ENCODE assay signal across 9 cellular contexts in the genomic region with DNA sequence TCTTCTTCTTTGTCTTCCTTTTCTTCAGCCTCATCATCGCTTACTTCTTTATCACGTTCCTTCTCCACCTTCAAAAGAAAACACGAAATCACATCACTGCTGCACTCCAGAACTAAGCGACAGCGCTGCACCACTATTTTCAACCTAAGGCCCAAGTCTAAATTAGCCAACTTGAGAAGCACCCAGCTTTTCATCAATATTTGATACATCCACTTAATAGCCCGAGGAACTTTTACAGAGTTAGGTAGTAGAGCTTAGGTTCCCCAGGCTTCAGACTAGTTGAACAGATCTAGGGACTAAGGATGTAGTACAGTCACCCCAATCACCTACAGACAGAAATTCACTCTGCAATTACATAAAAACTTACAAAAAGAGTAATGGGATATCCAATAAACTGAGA. TPM values are rescaled to one million over a fixed set of nuclear protein-coding genes. Genes with fewer than 3 reads are reported as not detected.
DNase-seq lines count a peak whose midpoint lies in the region; ATAC-seq and TF ChIP-seq lines count a peak whose summit lies in the region.
"Had no signal": no experiment of that assay in that cellular context is flagged by ENCODE, and none has a peak within 500 bp of the region (broad histone marks: within the 10 kb centered on the region; RNA-seq: fewer than 3 reads in every experiment).

No MANE protein-coding gene starts in this region.

- 51% methylated on average over 6 of the region's 6 CpGs for WGBS in SK-N-SH (ENCODE audit: low lambda C conversion rate)
- 88% methylated on average over 6 of the region's 6 CpGs for WGBS in hepatocyte (ENCODE audit: low lambda C conversion rate, missing lambda C conversion rate)
- 89% methylated on average over 6 of the region's 6 CpGs for WGBS in smooth muscle cell (ENCODE audit: low lambda C conversion rate)

- H3K4me2 ChIP-seq in SK-N-SH, result peak overlapping the region; percentile 93
- H3K4me2 ChIP-seq in hepatocyte, result peak overlapping the region; percentile 77
- H3K4me2 ChIP-seq in smooth muscle cell, result peak overlapping the region; percentile 90

- H3K4me1 Mint-ChIP-seq in activated B cell treated with CpG ODN at 0.5 μM for 24 hours, result peaks cover 60% of the 10 kb centered on the region

- H3F3A ChIP-seq in SK-N-SH (replicated peaks; ENCODE audit: insufficient read depth) (peaks cover 38% of the 10 kb centered on the region), smooth muscle cell (ENCODE audit: low read depth) (peaks cover 40% of the 10 kb centered on the region)

- H3K36me3 ChIP-seq in SK-N-SH (replicated peaks in 1 of 2; ENCODE audit: control insufficient read depth in 1 of 2, insufficient read depth in 2 of 2, low read length in 1 of 2) (peaks cover 58 to 63% of the 10 kb centered on the region in 2 experiments), hepatocyte (replicated peaks; ENCODE audit: insufficient read depth, low read depth) (peaks cover 6% of the 10 kb centered on the region), smooth muscle cell (ENCODE audit: low read depth) (peaks cover 40% of the 10 kb centered on the region)

- peak overlapping the region; percentile 80 for H3K27ac Mint-ChIP-seq in activated B cell treated with CpG ODN at 0.5 μM for 24 hours

- H3K9ac ChIP-seq in SK-N-SH (peak overlapping the region; percentile 94), smooth muscle cell (ENCODE audit: low read depth) (no peak overlapping the region)

- H3K27me3 ChIP-seq in SK-N-SH (ENCODE audit: insufficient read depth), result no peaks in the 10 kb centered on the region
- H3K27me3 ChIP-seq in hepatocyte, result no peaks in the 10 kb centered on the region
- H3K27me3 ChIP-seq in smooth muscle cell (ENCODE audit: low read depth), result no peaks in the 10 kb centered on the region

- H3K36me3 Mint-ChIP-seq in activated B cell treated with CpG ODN at 0.5 μM for 24 hours (ENCODE audit: low read depth), result peaks cover 67% of the 10 kb centered on the region

- intact Hi-C loops in activated B cell treated with CpG ODN at 0.5 μM for 24 hours (cut with micrococcal nuclease), result loop anchor here (5.0 to 10.0 kb wide), 5 partner anchors 137 to 1247 kb away; a partner anchor contains a TSS

- CTCF ChIA-PET in SK-N-SH (lab: Yijun Ruan, JAX) (interaction anchor here (0.6 to 2.6 kb wide), 8 partner anchors 11 to 378 kb away, joined by 3 to 8 read pairs (median 5); no protein-coding TSS in a partner anchor), activated B cell treated with CpG ODN at 0.5 μM for 24 hours (lab: Charles Lee) (interaction anchor here (3.0 kb wide), 1 partner anchor 12 kb away, joined by 12 read pairs; no protein-coding TSS in a partner anchor)

- H3K4me1 ChIP-seq in SK-N-SH (ENCODE audit: control insufficient read depth in 1 of 2, insufficient read depth in 2 of 2, low read depth in 1 of 2, low read length in 1 of 2) (peaks cover 28 to 32% of the 10 kb centered on the region in 2 experiments), hepatocyte (ENCODE audit: insufficient read depth) (peaks cover 29% of the 10 kb centered on the region), smooth muscle cell (ENCODE audit: low read depth) (peaks cover 32% of the 10 kb centered on the region)

- H3K9me3 ChIP-seq in SK-N-SH (no peaks in the 10 kb centered on the region), hepatocyte (ENCODE audit: low read depth) (no peaks in the 10 kb centered on the region), smooth muscle cell (replicated peaks; ENCODE audit: low read depth) (no peaks in the 10 kb centered on the region)

- H4K20me1 ChIP-seq in SK-N-SH (ENCODE audit: insufficient read depth) (peaks cover 48% of the 10 kb centered on the region), hepatocyte (ENCODE audit: insufficient read depth, poor library complexity, severe bottlenecking) (peaks cover 48% of the 10 kb centered on the region), smooth muscle cell (ENCODE audit: low read depth) (peaks cover 64% of the 10 kb centered on the region)

- no peak for TF ChIP-seq RAD21 in SK-N-SH (IDR thresholded peaks at IDR 0.05; ENCODE audit: low read length)

- H3K9me2 ChIP-seq in SK-N-SH (no peaks in the 10 kb centered on the region), hepatocyte (replicated peaks; ENCODE audit: insufficient read depth) (no peaks in the 10 kb centered on the region)

- no peaks in the 10 kb centered on the region for H3K9me3 Mint-ChIP-seq in activated B cell treated with CpG ODN at 0.5 μM for 24 hours

- DNase-seq in SK-N-SH, result no peak
- DNase-seq in activated B cell treated with CpG ODN at 0.5 μM for 24 hours, result no peak
- DNase-seq in hepatocyte (ENCODE audit: low spot score), result no peak
- DNase-seq in smooth muscle cell (lab: John Stamatoyannopoulos, UW; ENCODE audit: unreplicated experiment), result no peak
- no peak for DNase-seq in stimulated activated CD4-positive, alpha-beta T cell treated with anti-CD3 and anti-CD28 coated beads, Interleukin-4, amount 100 ng/mL, for 1 hour
- no peak for DNase-seq in NCI-H1417 (lab: John Stamatoyannopoulos, UW)
- DNase-seq: 8988T had no signal

- POLR2A ChIA-PET in SK-N-SH (lab: Yijun Ruan, JAX), result no interaction called here
- POLR2A ChIA-PET in activated B cell treated with CpG ODN at 0.5 μM for 24 hours (lab: Charles Lee), result no interaction called here

- H3K79me2 ChIP-seq in SK-N-SH (ENCODE audit: insufficient read depth), result peaks cover 51% of the 10 kb centered on the region
- H3K79me2 ChIP-seq in hepatocyte, result peaks cover 44% of the 10 kb centered on the region
- peaks cover 50% of the 10 kb centered on the region for H3K79me2 ChIP-seq in smooth muscle cell (ENCODE audit: low read depth)

- H3K4me3 ChIP-seq in SK-N-SH (ENCODE audit: low read depth in 2 of 2, low read length in 1 of 2) (peak overlapping the region; percentile 81 to 94), hepatocyte (peak overlapping the region; percentile 59), smooth muscle cell (peak overlapping the region; percentile 88)

- peak overlapping the region; percentile 93 for H3K4me3 Mint-ChIP-seq in activated B cell treated with CpG ODN at 0.5 μM for 24 hours

- TF ChIP-seq CTCF in SK-N-SH (IDR thresholded peaks at IDR 0.05), result no peak
- no peak for TF ChIP-seq CTCF in activated B cell treated with CpG ODN at 0.5 μM for 24 hours (IDR thresholded peaks at IDR 0.05)
- no peak for TF ChIP-seq CTCF in hepatocyte (IDR thresholded peaks at IDR 0.05; ENCODE audit: poor library complexity)
- no peak for TF ChIP-seq CTCF in smooth muscle cell (IDR thresholded peaks at IDR 0.05; ENCODE audit: borderline replicate concordance, insufficient read depth, poor library complexity, severe bottlenecking)

- H3K27me3 Mint-ChIP-seq in activated B cell treated with CpG ODN at 0.5 μM for 24 hours, result no peaks in the 10 kb centered on the region

- TF ChIP-seq EP300 in SK-N-SH (IDR thresholded peaks at IDR 0.05; ENCODE audit: borderline replicate concordance in 1 of 2, low read depth in 1 of 2, low read length in 1 of 2), result no peak

- H2AFZ ChIP-seq in SK-N-SH (ENCODE audit: low read depth), result no peak overlapping the region
- no peak overlapping the region for H2AFZ ChIP-seq in hepatocyte
- H2AFZ ChIP-seq in smooth muscle cell (ENCODE audit: low read depth), result no peak overlapping the region

- peak overlapping the region in 1 of 2 experiments; percentile 25; a peak in 2 of 4 replicates for H3K27ac ChIP-seq in SK-N-SH (ENCODE audit: low read depth in 2 of 2, low read length in 1 of 2)
- H3K27ac ChIP-seq in hepatocyte, result no peak overlapping the region
- H3K27ac ChIP-seq in smooth muscle cell (ENCODE audit: low read depth), result no peak overlapping the region

- ATAC-seq in SK-N-SH treated with all-trans-retinoic acid at 6 μM for 48 hours, result no peak
- no peak for ATAC-seq in activated B cell treated with CpG ODN at 0.5 μM for 24 hours (ENCODE audit: low read depth)
- ATAC-seq in GM21360 (IDR thresholded peaks at IDR 0.05; ENCODE audit: unreplicated experiment), result no peak

TF ChIP-seq in SK-N-SH, 30 proteins besides CTCF, POLR2A, EP300 and RAD21 (continues in another document):
- TF ChIP-seq MEF2A (IDR thresholded peaks at IDR 0.05; ENCODE audit: borderline replicate concordance, low read depth) (no peak), FOSL2 (IDR thresholded peaks at IDR 0.05; ENCODE audit: borderline replicate concordance, low read depth) (no peak)

TF ChIP-seq in SK-N-SH treated with all-trans-retinoic acid at 6 μM for 48 hours, 23 proteins besides CTCF, POLR2A, EP300 and RAD21 (continues in another document):
- TF ChIP-seq GLIS3 (CRISPR knock-in tag; IDR thresholded peaks at IDR 0.05) (no peak), BACH2 (CRISPR knock-in tag; IDR thresholded peaks at IDR 0.05; ENCODE audit: borderline replicate concordance) (no peak), TOX (CRISPR knock-in tag; IDR thresholded peaks at IDR 0.05; ENCODE audit: borderline replicate concordance) (no peak), CSDC2 (CRISPR knock-in tag; IDR thresholded peaks at IDR 0.05) (no peak), ZFP30 (CRISPR knock-in tag; IDR thresholded peaks at IDR 0.05) (no peak), TCF4 (CRISPR knock-in tag; IDR thresholded peaks at IDR 0.05; ENCODE audit: borderline replicate concordance) (no peak), ZFP3 (CRISPR knock-in tag; IDR thresholded peaks at IDR 0.05) (no peak)
- TF ChIP-seq, protein P1, sequence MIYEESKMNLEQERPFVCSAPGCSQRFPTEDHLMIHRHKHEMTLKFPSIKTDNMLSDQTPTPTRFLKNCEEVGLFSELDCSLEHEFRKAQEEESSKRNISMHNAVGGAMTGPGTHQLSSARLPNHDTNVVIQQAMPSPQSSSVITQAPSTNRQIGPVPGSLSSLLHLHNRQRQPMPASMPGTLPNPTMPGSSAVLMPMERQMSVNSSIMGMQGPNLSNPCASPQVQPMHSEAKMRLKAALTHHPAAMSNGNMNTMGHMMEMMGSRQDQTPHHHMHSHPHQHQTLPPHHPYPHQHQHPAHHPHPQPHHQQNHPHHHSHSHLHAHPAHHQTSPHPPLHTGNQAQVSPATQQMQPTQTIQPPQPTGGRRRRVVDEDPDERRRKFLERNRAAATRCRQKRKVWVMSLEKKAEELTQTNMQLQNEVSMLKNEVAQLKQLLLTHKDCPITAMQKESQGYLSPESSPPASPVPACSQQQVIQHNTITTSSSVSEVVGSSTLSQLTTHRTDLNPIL (CRISPR knock-in tag; IDR thresholded peaks at IDR 0.05; ENCODE audit: low read depth), result no peak

RNA-seq across cellular contexts. Expression of a gene that starts 1.9 kb away (rescaled TPM):
- polyA plus RNA-seq in SK-N-SH (2012; rRNA removed) (269 and 298 TPM in 2 replicates), hepatocyte (436 and 503 TPM in 2 replicates), smooth muscle cell (353 and 446 TPM in 2 replicates)
- polyA plus RNA-seq in SK-N-SH (2012; cell fraction: cytosol; rRNA removed), result 408 and 501 TPM in 2 replicates
- polyA plus RNA-seq in SK-N-SH (2012; cell fraction: nucleus; rRNA removed), result 123 and 208 TPM in 2 replicates
- total RNA-seq in activated B cell treated with CpG ODN at 0.5 μM for 24 hours (431 and 435 TPM in 2 replicates), hepatocyte (589 and 765 TPM in 2 replicates), smooth muscle cell (436 and 568 TPM in 2 replicates)

RNA-seq across cellular contexts. Expression of a gene that starts 54.8 kb away (rescaled TPM):
- 12.4 and 17.2 TPM in 2 replicates for polyA plus RNA-seq in SK-N-SH (2012; rRNA removed)
- polyA plus RNA-seq in SK-N-SH (2012; cell fraction: cytosol; rRNA removed), result 11.3 and 12.9 TPM in 2 replicates
- polyA plus RNA-seq in SK-N-SH (2012; cell fraction: nucleus; rRNA removed), result 13.3 and 18.9 TPM in 2 replicates
- total RNA-seq in activated B cell treated with CpG ODN at 0.5 μM for 24 hours, result 41.1 and 42.3 TPM in 2 replicates
- total RNA-seq in hepatocyte, result 24.0 and 32.9 TPM in 2 replicates
- 15.3 and 20.2 TPM in 2 replicates for polyA plus RNA-seq in hepatocyte
- 12.0 and 22.8 TPM in 2 replicates for total RNA-seq in smooth muscle cell
- polyA plus RNA-seq in smooth muscle cell, result 19.4 and 20.4 TPM in 2 replicates
